ENCODE assay signal across 2 cellular contexts in genomic region chr16:88642881-88643545, GRCh38.
TF ChIP-seq lines count a peak whose summit lies in the region.

No MANE protein-coding gene starts in this region.

TF ChIP-seq in HCT116, 20 proteins besides CTCF, POLR2A, EP300 and RAD21:
- TF ChIP-seq SP1 (IDR thresholded peaks at IDR 0.05; ENCODE audit: low read depth): no peak
- TF ChIP-seq CBX3 (IDR thresholded peaks at IDR 0.05; ENCODE audit: low read depth): no peak
- no peak for TF ChIP-seq CEBPB (IDR thresholded peaks at IDR 0.05; ENCODE audit: low read depth)
- TF ChIP-seq TCF7L2 (IDR thresholded peaks at IDR 0.05; ENCODE audit: borderline replicate concordance, extremely low read depth, insufficient read depth, insufficient read length): no peak

TF ChIP-seq in H1, 55 proteins besides CTCF, POLR2A, EP300 and RAD21:
- no peak for TF ChIP-seq POU5F1 (IDR thresholded peaks at IDR 0.05; ENCODE audit: low read depth, low read length)
- TF ChIP-seq TBP (IDR thresholded peaks at IDR 0.05; ENCODE audit: low read depth, low read length): no peak
- no peak for TF ChIP-seq SIN3A (conservative IDR thresholded peaks at IDR 0.05 in 1 of 2, IDR thresholded peaks at IDR 0.05 in 1 of 2; ENCODE audit: low read depth in 1 of 2, low read length in 2 of 2)
- no peak for TF ChIP-seq SP2 (IDR thresholded peaks at IDR 0.05; ENCODE audit: low read length)
- TF ChIP-seq USF2 (IDR thresholded peaks at IDR 0.05; ENCODE audit: low read length): no peak
- no peak for TF ChIP-seq CHD2 (IDR thresholded peaks at IDR 0.05; ENCODE audit: low read length)
- no peak for TF ChIP-seq SAP30 (IDR thresholded peaks at IDR 0.05; ENCODE audit: insufficient read depth, insufficient replicate concordance, low read length)
